21 cellular contexts compared by ENCODE assay signal in the genomic region with DNA sequence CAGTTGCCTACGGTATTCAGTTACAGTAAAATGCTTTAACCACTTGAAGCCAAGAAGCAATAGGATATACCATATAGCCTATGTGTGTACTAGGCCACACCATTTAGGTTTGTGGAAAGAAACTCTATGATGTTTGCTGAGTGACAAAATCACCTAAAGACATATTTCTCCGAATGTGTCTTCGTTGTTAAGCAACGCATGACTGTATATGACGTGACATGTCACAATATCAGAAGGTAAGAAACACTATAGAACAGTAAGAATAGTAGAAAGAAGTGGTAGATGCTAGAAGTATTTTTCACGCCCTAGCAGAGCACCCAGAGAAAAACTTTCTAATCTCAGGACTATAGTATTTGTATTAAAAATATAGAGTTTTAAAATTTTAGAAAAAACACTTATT.
DNase-seq lines count a peak whose midpoint lies in the region; ATAC-seq, FAIRE-seq and TF ChIP-seq lines count a peak whose summit lies in the region.
"Had no signal": no experiment of that assay in that cellular context is flagged by ENCODE, and none has a peak within 500 bp of the region (broad histone marks: within the 10 kb centered on the region; RNA-seq: fewer than 3 reads in every experiment).

No MANE protein-coding gene starts in this region.

- POLR2A ChIA-PET in HepG2 (lab: Yijun Ruan, JAX), result no interaction called here

- H3K4me3 ChIP-seq in HepG2 (replicated peaks in 1 of 3; ENCODE audit: insufficient read depth in 1 of 3, low read depth in 2 of 3, low read length in 3 of 3), result no peak overlapping the region
- H3K4me3 ChIP-seq in right lobe of liver, result no peak overlapping the region
- H3K4me3 ChIP-seq in OCI-LY1 (ENCODE audit: low read depth, low read length, poor library complexity, severe bottlenecking), result no peak overlapping the region
- no peak overlapping the region for H3K4me3 ChIP-seq in neural cell (ENCODE audit: low read length)
- H3K4me3 ChIP-seq: BLaER1 had no signal

- BruUV-seq in HepG2 (replicated peaks; lab: Mats Ljungman, UMichigan), result no TSS peak

- H3K27me3 ChIP-seq in HepG2 (ENCODE audit: control insufficient read depth in 1 of 2, insufficient read depth in 2 of 2, low read length in 2 of 2) (no peaks in the 10 kb centered on the region), right lobe of liver (no peaks in the 10 kb centered on the region), OCI-LY1 (ENCODE audit: insufficient read depth, low read length) (no peaks in the 10 kb centered on the region), neural cell (ENCODE audit: insufficient read depth, low read depth, low read length) (no peaks in the 10 kb centered on the region)
- H3K27me3 ChIP-seq: BE2C, BLaER1 had no signal

- H3K27ac ChIP-seq in HepG2 (ENCODE audit: extremely low read length, insufficient read depth, low read length) (no peak overlapping the region), right lobe of liver (no peak overlapping the region), OCI-LY1 (ENCODE audit: low read depth, low read length, poor library complexity, severe bottlenecking) (no peak overlapping the region), neural cell (ENCODE audit: low read length) (no peak overlapping the region)
- H3K27ac ChIP-seq: BLaER1 had no signal

- FAIRE-seq in HepG2 (lab: Jason Lieb, UNC), result no peak
- FAIRE-seq: A204.1, G401.6, GM12891, GM19239 had no signal

- DNase-seq in HepG2 (ENCODE audit: low spot score) (no peak), right lobe of liver (no peak), activated T-cell treated with anti-CD3 and anti-CD28 coated beads for 4 hours (no peak)
- DNase-seq: 8988T; ACHN; BE2C; C1 segment of cervical spinal cord; CD4-positive, alpha-beta memory T cell; CD4-positive, CD25-positive, alpha-beta regulatory T cell; CD8-positive, alpha-beta memory T cell; COR-L47; DMS79 treated with DMSO at 0.1 percent for 48 hours; GF-D8 had no signal

- ATAC-seq in HepG2 (no peak), right lobe of liver (no peak), HG03354 (IDR thresholded peaks at IDR 0.05; ENCODE audit: poor library complexity, severe bottlenecking, unreplicated experiment) (no peak)

- TF ChIP-seq POLR2A in HepG2 (IDR thresholded peaks at IDR 0.05; ENCODE audit: insufficient read depth in 1 of 2, low read depth in 2 of 2, low read length in 2 of 2) (no peak), right lobe of liver (IDR thresholded peaks at IDR 0.05) (no peak)

- no peak overlapping the region for H2AFZ ChIP-seq in HepG2 (ENCODE audit: low read length)
- 0 out of 2 replicates have a peak overlapping the region, but pooled peaks have one; percentile 83 for H2AFZ ChIP-seq in OCI-LY1 (ENCODE audit: low read length)
- no peak overlapping the region for H2AFZ ChIP-seq in neural cell (ENCODE audit: low read depth, low read length)

- H3K9ac ChIP-seq in HepG2 (ENCODE audit: insufficient read depth, low read depth, low read length) (no peak overlapping the region), OCI-LY1 (ENCODE audit: low read length) (no peak overlapping the region), neural cell (ENCODE audit: low read length) (no peak overlapping the region)
- H3K9ac ChIP-seq: BLaER1 had no signal

- CTCF ChIA-PET in HepG2 (lab: Yijun Ruan, JAX; ENCODE audit: low intra/inter-chr PET ratio, low total read pairs), result no interaction called here

- no peaks in the 10 kb centered on the region for H3K79me2 ChIP-seq in HepG2 (ENCODE audit: insufficient read depth, low read length)
- no peaks in the 10 kb centered on the region for H3K79me2 ChIP-seq in OCI-LY1 (ENCODE audit: insufficient read depth, low read length)
- H3K79me2 ChIP-seq in neural cell (replicated peaks; ENCODE audit: insufficient read depth, low read length), result no peaks in the 10 kb centered on the region

- TF ChIP-seq RAD21 in HepG2 (CRISPR knock-in tag; IDR thresholded peaks at IDR 0.05) (no peak), neural cell (conservative IDR thresholded peaks at IDR 0.05) (no peak)

- H3F3A ChIP-seq in OCI-LY1 (ENCODE audit: insufficient read depth, low read length) (no peaks in the 10 kb centered on the region), neural cell (ENCODE audit: insufficient read depth, low read length, poor library complexity, severe bottlenecking) (no peaks in the 10 kb centered on the region)

- 12% methylated on average over 6 of the region's 6 CpGs for WGBS in HepG2 (ENCODE audit: low lambda C conversion rate)
- 66% methylated on average over 6 of the region's 6 CpGs for WGBS in right lobe of liver (ENCODE audit: insufficient coverage, low coverage, low lambda C conversion rate, missing lambda C conversion rate)

- H3K9me2 ChIP-seq in OCI-LY1 (ENCODE audit: low read depth, low read length) (no peaks in the 10 kb centered on the region), neural cell (ENCODE audit: insufficient read depth, low read length) (no peaks in the 10 kb centered on the region)

- no peaks in the 10 kb centered on the region for H3K4me1 ChIP-seq in HepG2 (ENCODE audit: insufficient read depth, low read length)
- H3K4me1 ChIP-seq in right lobe of liver, result no peaks in the 10 kb centered on the region
- H3K4me1 ChIP-seq in OCI-LY1 (ENCODE audit: insufficient read depth, low read length, severe bottlenecking), result peaks cover 4% of the 10 kb centered on the region
- H3K4me1 ChIP-seq: BE2C, BLaER1 had no signal

- in situ Hi-C loops in HepG2 (cut with HindIII; ENCODE audit: extremely low pct_ligation_motif_present, low pct_unique_long_range_greater_than_20kb), result no loop called here

- TF ChIP-seq CTCF in HepG2 (CRISPR knock-in tag; IDR thresholded peaks at IDR 0.05) (no peak), right lobe of liver (IDR thresholded peaks at IDR 0.05) (no peak), OCI-LY1 (IDR thresholded peaks at IDR 0.05; ENCODE audit: low read length) (no peak), neural cell (IDR thresholded peaks at IDR 0.05; ENCODE audit: poor library complexity, severe bottlenecking) (no peak)

- intact Hi-C loops in HepG2 (cut with micrococcal nuclease; ENCODE audit: unreplicated experiment) (no loop called here), right lobe of liver (cut with DNase I) (no loop called here)

- TF ChIP-seq EP300 in HepG2 (IDR thresholded peaks at IDR 0.05; ENCODE audit: low read depth in 2 of 2, low read length in 2 of 2) (no peak), HepG2 (CRISPR knock-in tag; IDR thresholded peaks at IDR 0.05; ENCODE audit: borderline replicate concordance) (no peak), neural cell (conservative IDR thresholded peaks at IDR 0.05; ENCODE audit: poor library complexity, severe bottlenecking) (peak; percentile 40)

- H3K9me3 ChIP-seq in HepG2 (ENCODE audit: low read length) (no peaks in the 10 kb centered on the region), right lobe of liver (no peaks in the 10 kb centered on the region), OCI-LY1 (ENCODE audit: low read length) (no peaks in the 10 kb centered on the region), neural cell (ENCODE audit: low read length) (no peaks in the 10 kb centered on the region)
- H3K9me3 ChIP-seq: BE2C, BLaER1 had no signal

- H3K4me2 ChIP-seq in HepG2 (ENCODE audit: low read depth, low read length) (no peak overlapping the region), OCI-LY1 (ENCODE audit: low read length) (no peak overlapping the region), neural cell (ENCODE audit: low read length) (no peak overlapping the region)
- H3K4me2 ChIP-seq: BLaER1 had no signal

- H3K36me3 ChIP-seq in HepG2 (replicated peaks in 1 of 2; ENCODE audit: control insufficient read depth in 1 of 2, insufficient read depth in 2 of 2, low read length in 2 of 2) (no peaks in the 10 kb centered on the region), right lobe of liver (no peaks in the 10 kb centered on the region), OCI-LY1 (ENCODE audit: insufficient read depth, low read length) (no peaks in the 10 kb centered on the region), neural cell (ENCODE audit: insufficient read depth, low read length) (no peaks in the 10 kb centered on the region)
- H3K36me3 ChIP-seq: BE2C, BLaER1 had no signal

- no peaks in the 10 kb centered on the region for H4K20me1 ChIP-seq in HepG2 (ENCODE audit: insufficient read depth, low read length)
- no peaks in the 10 kb centered on the region for H4K20me1 ChIP-seq in OCI-LY1 (ENCODE audit: insufficient read depth, low read length)
- no peaks in the 10 kb centered on the region for H4K20me1 ChIP-seq in neural cell (ENCODE audit: insufficient read depth)
- H4K20me1 ChIP-seq: BLaER1 had no signal

TF ChIP-seq in HepG2, 621 proteins besides CTCF, POLR2A, EP300 and RAD21:
- no peak for TF ChIP-seq ZNF24 (IDR thresholded peaks at IDR 0.05)
- no peak for TF ChIP-seq GTF2F1 (IDR thresholded peaks at IDR 0.05; ENCODE audit: low read length)
- peak; percentile 64 for TF ChIP-seq CREB1 (IDR thresholded peaks at IDR 0.05)
- no peak for TF ChIP-seq CREB1 (CRISPR knock-in tag; IDR thresholded peaks at IDR 0.05)

TF ChIP-seq in neural cell, 6 proteins besides CTCF, POLR2A, EP300 and RAD21:
- TF ChIP-seq SMC3 (conservative IDR thresholded peaks at IDR 0.05; ENCODE audit: poor library complexity) (no peak), POLR2AphosphoS5 (IDR thresholded peaks at IDR 0.05) (peak; percentile 63)
- TF ChIP-seq, protein P1, sequence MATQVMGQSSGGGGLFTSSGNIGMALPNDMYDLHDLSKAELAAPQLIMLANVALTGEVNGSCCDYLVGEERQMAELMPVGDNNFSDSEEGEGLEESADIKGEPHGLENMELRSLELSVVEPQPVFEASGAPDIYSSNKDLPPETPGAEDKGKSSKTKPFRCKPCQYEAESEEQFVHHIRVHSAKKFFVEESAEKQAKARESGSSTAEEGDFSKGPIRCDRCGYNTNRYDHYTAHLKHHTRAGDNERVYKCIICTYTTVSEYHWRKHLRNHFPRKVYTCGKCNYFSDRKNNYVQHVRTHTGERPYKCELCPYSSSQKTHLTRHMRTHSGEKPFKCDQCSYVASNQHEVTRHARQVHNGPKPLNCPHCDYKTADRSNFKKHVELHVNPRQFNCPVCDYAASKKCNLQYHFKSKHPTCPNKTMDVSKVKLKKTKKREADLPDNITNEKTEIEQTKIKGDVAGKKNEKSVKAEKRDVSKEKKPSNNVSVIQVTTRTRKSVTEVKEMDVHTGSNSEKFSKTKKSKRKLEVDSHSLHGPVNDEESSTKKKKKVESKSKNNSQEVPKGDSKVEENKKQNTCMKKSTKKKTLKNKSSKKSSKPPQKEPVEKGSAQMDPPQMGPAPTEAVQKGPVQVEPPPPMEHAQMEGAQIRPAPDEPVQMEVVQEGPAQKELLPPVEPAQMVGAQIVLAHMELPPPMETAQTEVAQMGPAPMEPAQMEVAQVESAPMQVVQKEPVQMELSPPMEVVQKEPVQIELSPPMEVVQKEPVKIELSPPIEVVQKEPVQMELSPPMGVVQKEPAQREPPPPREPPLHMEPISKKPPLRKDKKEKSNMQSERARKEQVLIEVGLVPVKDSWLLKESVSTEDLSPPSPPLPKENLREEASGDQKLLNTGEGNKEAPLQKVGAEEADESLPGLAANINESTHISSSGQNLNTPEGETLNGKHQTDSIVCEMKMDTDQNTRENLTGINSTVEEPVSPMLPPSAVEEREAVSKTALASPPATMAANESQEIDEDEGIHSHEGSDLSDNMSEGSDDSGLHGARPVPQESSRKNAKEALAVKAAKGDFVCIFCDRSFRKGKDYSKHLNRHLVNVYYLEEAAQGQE (IDR thresholded peaks at IDR 0.05; ENCODE audit: borderline replicate concordance), result no peak
TF ChIP-seq in neural cell: peak in this region for 1.
